1 cellular context compared by ENCODE assay signal in genomic region chr2:46812381-46813024, GRCh38.
A peak's percentile ranks its signal among the peaks of the same experiment; 100 is the strongest.
TF ChIP-seq lines count a peak whose summit lies in the region.

No MANE protein-coding gene starts in this region.

TF ChIP-seq in K562, 482 proteins besides CTCF, POLR2A, EP300 and RAD21 (continued from another document):
- TF ChIP-seq PKNOX1 (IDR thresholded peaks at IDR 0.05) (peak; percentile 50), BRD9 (IDR thresholded peaks at IDR 0.05; ENCODE audit: low read depth, partially characterized antibody) (no peak), ARHGAP35 (IDR thresholded peaks at IDR 0.05; ENCODE audit: partially characterized antibody) (no peak), HEY1 (CRISPR knock-in tag; IDR thresholded peaks at IDR 0.05; ENCODE audit: borderline replicate concordance) (no peak), E2F5 (CRISPR knock-in tag; IDR thresholded peaks at IDR 0.05) (no peak), GMEB1 (CRISPR knock-in tag; IDR thresholded peaks at IDR 0.05) (no peak), RBM39 (optimal IDR thresholded peaks at IDR 0.05; ENCODE audit: low read depth, low read length) (no peak), E2F3 (CRISPR knock-in tag; IDR thresholded peaks at IDR 0.05) (no peak), CEBPG (CRISPR knock-in tag; IDR thresholded peaks at IDR 0.05) (no peak), CEBPG (tag; conservative IDR thresholded peaks at IDR 0.05 in 1 of 2, IDR thresholded peaks at IDR 0.05 in 1 of 2) (peak in 1 of 2 experiments; percentile 48; a peak in 1 of 4 replicates), PBX2 (CRISPR knock-in tag; IDR thresholded peaks at IDR 0.05; ENCODE audit: low read depth) (no peak), PBX2 (tag; conservative IDR thresholded peaks at IDR 0.05; ENCODE audit: low read depth) (peak; percentile 89), CEBPB (tag; IDR thresholded peaks at IDR 0.05) (0 out of 2 replicates have a peak, but pooled peaks have one; percentile 29), ZNF79 (CRISPR knock-in tag; IDR thresholded peaks at IDR 0.05; ENCODE audit: low read depth) (no peak), MEIS2 (IDR thresholded peaks at IDR 0.05; ENCODE audit: partially characterized antibody) (peak; percentile 85), E2F4 (CRISPR knock-in tag; IDR thresholded peaks at IDR 0.05; ENCODE audit: low read depth) (no peak)
